23 cellular contexts compared by ENCODE assay signal in the genomic region with DNA sequence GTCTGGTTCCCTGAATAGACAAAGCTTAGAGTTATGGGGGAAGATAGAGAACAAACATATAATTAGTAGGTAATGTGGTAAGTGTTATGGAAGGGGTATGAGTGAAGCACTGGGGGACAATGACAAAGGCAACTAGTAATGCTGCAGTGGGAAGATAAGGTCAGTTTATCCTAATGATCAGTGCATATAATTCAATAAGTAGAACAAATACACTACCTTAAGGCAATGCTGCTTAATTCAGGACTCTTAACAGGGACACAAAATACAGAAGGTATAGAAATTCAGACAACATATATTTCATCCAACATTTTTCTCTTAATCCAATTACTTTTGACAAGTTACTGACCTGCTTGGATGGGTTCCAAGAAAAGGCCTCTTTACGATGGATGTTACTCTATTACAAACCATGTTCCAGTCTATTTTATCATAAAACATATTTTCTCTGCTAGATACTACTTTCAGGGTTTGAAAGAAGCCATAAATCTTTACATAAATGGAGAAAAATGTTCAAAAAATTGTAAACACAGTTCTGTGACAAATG.
"Had no signal": no experiment of that assay in that cellular context is flagged by ENCODE, and none has a peak within 500 bp of the region (broad histone marks: within the 10 kb centered on the region; RNA-seq: fewer than 3 reads in every experiment).

No MANE protein-coding gene starts in this region.

- ATAC-seq: activated CD4-positive, alpha-beta T cell treated with anti-CD3 and anti-CD28 coated beads for 36 hours; activated CD8-positive, alpha-beta memory T cell treated with anti-CD3 and anti-CD28 coated beads, Interleukin-2, amount 10 ng/mL, durations not matched to agents 7 days and 5 days; activated CD8-positive, alpha-beta T cell treated with anti-CD3 and anti-CD28 coated beads, Interleukin-2, amount 10 ng/mL, durations not matched to agents 7 days and 5 days; activated naive CD8-positive, alpha-beta T cell treated with anti-CD3 and anti-CD28 coated beads, Interleukin-2, amount 50 U/mL, for 24 hours; foreskin keratinocyte; heart left ventricle; left colon; naive thymus-derived CD4-positive, alpha-beta T cell; stimulated activated naive B cell treated with anti-CD40 and anti-IgM and Interleukin-4, amounts not matched to agents 10 μg/mL and 1 μg/mL and 100 μg/mL, for 72 hours had no signal

- DNase-seq: activated CD4-positive, alpha-beta T cell treated with anti-CD3 and anti-CD28 coated beads for 36 hours; activated CD4-positive, CD25-positive, alpha-beta regulatory T cell; activated CD8-positive, alpha-beta memory T cell treated with anti-CD3 and anti-CD28 coated beads, Interleukin-2, amount 10 ng/mL, durations not matched to agents 7 days and 5 days; activated CD8-positive, alpha-beta T cell treated with anti-CD3 and anti-CD28 coated beads, Interleukin-2, amount 10 ng/mL, durations not matched to agents 7 days and 5 days; activated naive CD8-positive, alpha-beta T cell treated with anti-CD3 and anti-CD28 coated beads, Interleukin-2, amount 50 U/mL, for 24 hours; activated T-cell treated with anti-CD3 and anti-CD28 coated beads, Interleukin-2, amount 50 U/mL, for 48 hours; amygdala; dermis blood vessel endothelial cell; effector CD4-positive, alpha-beta T cell; foreskin keratinocyte; heart left ventricle; hypothalamus; immature natural killer cell; kidney; left colon; midbrain; naive thymus-derived CD4-positive, alpha-beta T cell; pancreas; stimulated activated CD4-positive, alpha-beta T cell treated with anti-CD3 and anti-CD28 coated beads, Interleukin-15, amount 100 ng/mL, for 24 hours; stimulated activated CD4-positive, alpha-beta T cell treated with anti-CD3 and anti-CD28 coated beads, Interleukin-2, amount 100 ng/mL, for 24 hours; stimulated activated naive B cell treated with anti-CD40 and anti-IgM and Interleukin-4, amounts not matched to agents 10 μg/mL and 1 μg/mL and 100 μg/mL, for 72 hours; stomach; tibial artery had no signal
